ENCODE assay signal across 7 cellular contexts in genomic region chr1:53195913-53196484, GRCh38. TPM values are rescaled to one million over a fixed set of nuclear protein-coding genes. Genes with fewer than 3 reads are reported as not detected.
A peak's percentile ranks its signal among the peaks of the same experiment; 100 is the strongest.
DNase-seq lines count a peak whose midpoint lies in the region; ATAC-seq lines count a peak whose summit lies in the region.

No MANE protein-coding gene starts in this region.

- DNase-seq in activated naive CD4-positive, alpha-beta T cell treated with anti-CD3 and anti-CD28 coated beads, Interleukin-2, amount 50 U/mL, for 72 hours (ENCODE audit: low spot score in 2 of 2) = no peak
- no peak for DNase-seq in immature natural killer cell
- DNase-seq in substantia nigra (lab: John Stamatoyannopoulos, UW) = no peak
- no peak for DNase-seq in stimulated activated CD4-positive, alpha-beta T cell treated with anti-CD3 and anti-CD28 coated beads, Interleukin-2, amount 100 ng/mL, for 48 hours
- DNase-seq in activated CD4-positive, alpha-beta T cell treated with anti-CD3 and anti-CD28 coated beads for 4 hours = no peak

- H3K9me3 Mint-ChIP-seq in activated naive CD4-positive, alpha-beta T cell treated with anti-CD3 and anti-CD28 coated beads, Interleukin-2, amount 50 U/mL, for 72 hours = no peaks in the 10 kb centered on the region
- H3K9me3 Mint-ChIP-seq in immature natural killer cell = no peaks in the 10 kb centered on the region

- H3K27ac ChIP-seq in substantia nigra (ENCODE audit: low read depth, low read length, poor library complexity, severe bottlenecking) = peak overlapping the region; percentile 69

- peaks cover 15 to 16% of the 10 kb centered on the region in 2 donors for H3K36me3 Mint-ChIP-seq in activated naive CD4-positive, alpha-beta T cell treated with anti-CD3 and anti-CD28 coated beads, Interleukin-2, amount 50 U/mL, for 72 hours
- H3K36me3 Mint-ChIP-seq in immature natural killer cell = peaks cover 0 to 6% (median 4%) of the 10 kb centered on the region in 3 donors

- ATAC-seq in GM18907 (IDR thresholded peaks at IDR 0.05; ENCODE audit: unreplicated experiment) (peak; percentile 18), HG03045 (IDR thresholded peaks at IDR 0.05; ENCODE audit: unreplicated experiment) (peak; percentile 6)
- peak; percentile 11 to 26 for ATAC-seq in activated naive CD4-positive, alpha-beta T cell treated with anti-CD3 and anti-CD28 coated beads, Interleukin-2, amount 50 U/mL, for 72 hours

- peaks cover 24 to 28% of the 10 kb centered on the region in 2 donors for H3K4me1 Mint-ChIP-seq in immature natural killer cell

- peak overlapping the region; percentile 85 to 99 for H3K27ac Mint-ChIP-seq in activated naive CD4-positive, alpha-beta T cell treated with anti-CD3 and anti-CD28 coated beads, Interleukin-2, amount 50 U/mL, for 72 hours
- peak overlapping the region; percentile 91 to 100 (median 96) for H3K27ac Mint-ChIP-seq in immature natural killer cell

- H3K27me3 Mint-ChIP-seq in immature natural killer cell (ENCODE audit: low read depth in 3 of 3) = peaks cover 3 to 9% (median 9%) of the 10 kb centered on the region in 3 donors

- peak overlapping the region; percentile 86 to 99 (median 96) for H3K4me3 Mint-ChIP-seq in immature natural killer cell

RNA-seq across cellular contexts. Expression of gene CPT2, which starts 0.6 kb away (rescaled TPM):
- total RNA-seq in activated naive CD4-positive, alpha-beta T cell treated with anti-CD3 and anti-CD28 coated beads, Interleukin-2, amount 50 U/mL, for 72 hours = 10 to 100 TPM; 11.3 to 22.8 TPM
- 10 to 100 TPM; 11.6 to 21.8 (median 20.7) TPM for polyA plus RNA-seq in immature natural killer cell

RNA-seq across cellular contexts. Expression of gene CZIB, which starts 24.4 kb away (rescaled TPM):
- total RNA-seq in activated naive CD4-positive, alpha-beta T cell treated with anti-CD3 and anti-CD28 coated beads, Interleukin-2, amount 50 U/mL, for 72 hours = 10 to 100 TPM; 40.0 to 67.6 TPM
- polyA plus RNA-seq in immature natural killer cell = 100 to 1,000 TPM in 1 of 3 donors, 10 to 100 TPM in 2; 70.8 to 126 (median 84.2) TPM

RNA-seq across cellular contexts. Expression of gene MAGOH, which starts 42.3 kb away (rescaled TPM):
- 10 to 100 TPM; 71.7 to 92.1 TPM for total RNA-seq in activated naive CD4-positive, alpha-beta T cell treated with anti-CD3 and anti-CD28 coated beads, Interleukin-2, amount 50 U/mL, for 72 hours
- polyA plus RNA-seq in immature natural killer cell = 100 to 1,000 TPM in 2 of 3 donors, 10 to 100 TPM in 1; 63.4 to 109 (median 109) TPM

RNA-seq across cellular contexts. Expression of gene SLC1A7, which starts 53.6 kb away (rescaled TPM):
- not detected for total RNA-seq in activated naive CD4-positive, alpha-beta T cell treated with anti-CD3 and anti-CD28 coated beads, Interleukin-2, amount 50 U/mL, for 72 hours
- 1 to 10 TPM; 2.1 to 6.4 (median 4.8) TPM for polyA plus RNA-seq in immature natural killer cell
